In genomic region chr6:14910692-14911547, GRCh38 we compare ENCODE assay signal across 9 cellular contexts.
DNase-seq lines count a peak whose midpoint lies in the region; ATAC-seq and TF ChIP-seq lines count a peak whose summit lies in the region.
"Had no signal": no experiment of that assay in that cellular context is flagged by ENCODE, and none has a peak within 500 bp of the region (broad histone marks: within the 10 kb centered on the region; RNA-seq: fewer than 3 reads in every experiment).

No MANE protein-coding gene starts in this region.

- H3K4me3 ChIP-seq in GM06990 (replicated peaks; ENCODE audit: low read depth, low read length), result no peak overlapping the region
- H3K4me3 ChIP-seq in esophagus muscularis mucosa, result no peak overlapping the region
- H3K4me3 ChIP-seq: cardiac muscle cell had no signal

- ATAC-seq in GM21576 (IDR thresholded peaks at IDR 0.05; ENCODE audit: unreplicated experiment), result peak; percentile 91
- peak; percentile 48 for ATAC-seq in esophagus mucosa
- ATAC-seq in stimulated activated naive B cell treated with anti-CD40 and anti-IgM and Interleukin-4, amounts not matched to agents 10 μg/mL and 1 μg/mL and 100 μg/mL, for 72 hours (replicated peaks), result peak; percentile 97 to 98
- no peak for ATAC-seq in omental fat pad (ENCODE audit: low FRiP score)

- 67% methylated on average over 12 of the region's 13 CpGs for WGBS in esophagus muscularis mucosa

- intact Hi-C loops in esophagus muscularis mucosa (cut with DNase I), result no loop called here

- H3K27me3 ChIP-seq in GM06990 (replicated peaks; ENCODE audit: control insufficient read depth, insufficient read depth, low read length) (no peaks in the 10 kb centered on the region), esophagus muscularis mucosa (no peaks in the 10 kb centered on the region)
- H3K27me3 ChIP-seq: cardiac muscle cell had no signal

- H3K36me3 Mint-ChIP-seq in stimulated activated naive B cell treated with anti-CD40 and anti-IgM and Interleukin-4, amounts not matched to agents 10 μg/mL and 1 μg/mL and 100 μg/mL, for 72 hours, result peaks cover 8 to 14% of the 10 kb centered on the region in 2 donors

- H3K36me3 ChIP-seq in GM06990 (ENCODE audit: control insufficient read depth, insufficient read depth, low read length), result no peaks in the 10 kb centered on the region
- no peaks in the 10 kb centered on the region for H3K36me3 ChIP-seq in esophagus muscularis mucosa
- H3K36me3 ChIP-seq: cardiac muscle cell had no signal

- H3K27ac ChIP-seq in esophagus muscularis mucosa (replicated peaks in 1 of 4), result peak overlapping the region in 2 of 4 donors; percentile 15 to 23
- H3K27ac ChIP-seq: cardiac muscle cell had no signal

- no peaks in the 10 kb centered on the region for H3K27me3 Mint-ChIP-seq in stimulated activated naive B cell treated with anti-CD40 and anti-IgM and Interleukin-4, amounts not matched to agents 10 μg/mL and 1 μg/mL and 100 μg/mL, for 72 hours

- peak overlapping the region; percentile 88 for H3K27ac Mint-ChIP-seq in stimulated activated naive B cell treated with anti-CD40 and anti-IgM and Interleukin-4, amounts not matched to agents 10 μg/mL and 1 μg/mL and 100 μg/mL, for 72 hours

- no peak for TF ChIP-seq EP300 in esophagus muscularis mucosa (IDR thresholded peaks at IDR 0.05)

- peaks cover 0 to 7% (median 0%) of the 10 kb centered on the region in 4 donors for H3K4me1 ChIP-seq in esophagus muscularis mucosa

- H3K4me1 Mint-ChIP-seq in stimulated activated naive B cell treated with anti-CD40 and anti-IgM and Interleukin-4, amounts not matched to agents 10 μg/mL and 1 μg/mL and 100 μg/mL, for 72 hours, result peaks cover 24 to 25% of the 10 kb centered on the region in 2 donors

- TF ChIP-seq POLR2A in esophagus muscularis mucosa (IDR thresholded peaks at IDR 0.05; ENCODE audit: low read depth), result no peak

- H3K9me3 ChIP-seq in esophagus muscularis mucosa, result no peaks in the 10 kb centered on the region

- peak; percentile 71 for DNase-seq in GM06990 (ENCODE audit: extremely low read depth, insufficient read length)
- peak; percentile 42 for DNase-seq in M059J (ENCODE audit: low read depth)
- DNase-seq in stimulated activated naive B cell treated with anti-CD40 and anti-IgM and Interleukin-4, amounts not matched to agents 10 μg/mL and 1 μg/mL and 100 μg/mL, for 72 hours, result peak; percentile 60
- no peak for DNase-seq in omental fat pad (ENCODE audit: low spot score)
- DNase-seq in esophagus muscularis mucosa (ENCODE audit: extremely low spot score), result no peak
- no peak for DNase-seq in T1000 (lab: John Stamatoyannopoulos, UW)

- TF ChIP-seq CTCF in GM06990 (IDR thresholded peaks at IDR 0.05; ENCODE audit: insufficient read depth, low read length, poor library complexity, severe bottlenecking) (no peak), omental fat pad (IDR thresholded peaks at IDR 0.05) (no peak), esophagus muscularis mucosa (IDR thresholded peaks at IDR 0.05) (no peak)

- peak overlapping the region; percentile 38 to 76 for H3K4me3 Mint-ChIP-seq in stimulated activated naive B cell treated with anti-CD40 and anti-IgM and Interleukin-4, amounts not matched to agents 10 μg/mL and 1 μg/mL and 100 μg/mL, for 72 hours

- peaks cover 8 to 9% of the 10 kb centered on the region in 2 donors for H3K9me3 Mint-ChIP-seq in stimulated activated naive B cell treated with anti-CD40 and anti-IgM and Interleukin-4, amounts not matched to agents 10 μg/mL and 1 μg/mL and 100 μg/mL, for 72 hours

Comparison
In these comparisons a context has a peak if more than half of its experiments do, and no peak if none do; other contexts are left out.
1. DNase-seq: peak in GM06990 (single experiment), M059J (single experiment) and stimulated activated naive B cell treated with anti-CD40 and anti-IgM and Interleukin-4, amounts not matched to agents 10 μg/mL and 1 μg/mL and 100 μg/mL, for 72 hours (single experiment); none in omental fat pad (single experiment), esophagus muscularis mucosa (single experiment) and T1000 (single experiment).